In the genomic region with DNA sequence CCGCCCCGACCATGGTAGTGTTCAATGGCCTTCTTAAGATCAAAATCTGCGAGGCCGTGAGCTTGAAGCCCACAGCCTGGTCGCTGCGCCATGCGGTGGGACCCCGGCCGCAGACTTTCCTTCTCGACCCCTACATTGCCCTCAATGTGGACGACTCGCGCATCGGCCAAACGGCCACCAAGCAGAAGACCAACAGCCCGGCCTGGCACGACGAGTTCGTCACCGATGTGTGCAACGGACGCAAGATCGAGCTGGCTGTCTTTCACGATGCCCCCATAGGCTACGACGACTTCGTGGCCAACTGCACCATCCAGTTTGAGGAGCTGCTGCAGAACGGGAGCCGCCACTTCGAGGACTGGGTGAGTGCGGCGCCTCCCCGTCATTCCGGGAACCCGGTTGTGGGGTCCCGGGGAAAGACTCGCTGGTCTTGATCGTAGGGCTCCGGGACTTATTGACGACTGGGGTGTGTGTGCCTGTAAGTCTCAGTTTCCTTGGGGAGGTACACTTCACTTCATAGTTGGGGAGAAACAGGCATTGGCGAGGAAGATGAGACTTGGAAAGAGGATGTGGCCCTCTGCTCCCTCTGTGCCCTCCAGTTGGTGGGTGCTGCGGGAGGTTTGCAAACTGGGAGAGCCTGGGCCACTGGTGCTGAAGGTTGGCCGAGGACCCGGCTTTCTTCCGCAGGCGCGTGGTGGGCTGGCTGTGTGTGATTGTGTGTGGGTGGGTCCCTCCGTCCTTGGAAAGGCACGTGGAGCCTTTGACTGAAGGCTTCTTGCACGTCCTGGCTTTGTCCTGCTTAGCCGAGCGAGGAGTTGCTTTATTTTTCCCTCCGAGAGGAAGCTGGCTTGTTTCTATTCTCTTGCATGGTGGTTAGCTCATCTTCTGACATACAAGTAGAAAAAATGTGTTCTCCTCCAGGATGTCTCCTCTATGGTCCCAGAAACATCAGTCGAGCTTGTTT, we compare ENCODE assay signal across 8 cellular contexts. TPM values are rescaled to one million over a fixed set of nuclear protein-coding genes. Genes with fewer than 3 reads are reported as not detected.
DNase-seq lines count a peak whose midpoint lies in the region; ATAC-seq and TF ChIP-seq lines count a peak whose summit lies in the region.

No MANE protein-coding gene starts in this region.

- no peak for TF ChIP-seq CTCF in natural killer cell (IDR thresholded peaks at IDR 0.05)

- peaks cover 28 to 35% of the 10 kb centered on the region in 2 donors for H3K4me1 Mint-ChIP-seq in natural killer cell

- peak overlapping the region; percentile 76 to 77 for H3K27ac Mint-ChIP-seq in natural killer cell

- H3K4me3 ChIP-seq in urinary bladder (ENCODE audit: low read depth, low read length), result peak overlapping the region; percentile 86

- intact Hi-C loops in natural killer cell (cut with micrococcal nuclease), result no loop called here

- peak overlapping the region; percentile 87 for H3K4me3 Mint-ChIP-seq in natural killer cell

- TF ChIP-seq POLR2A in erythroblast (IDR thresholded peaks at IDR 0.05; ENCODE audit: low read length), result no peak

- H3K9me3 Mint-ChIP-seq in natural killer cell, result no peaks in the 10 kb centered on the region

- H3K27ac ChIP-seq in urinary bladder (ENCODE audit: low read depth), result no peak overlapping the region

- WGBS in urinary bladder, result under 1% methylated on average over 54 of the region's 54 CpGs

- H3K36me3 Mint-ChIP-seq in natural killer cell, result no peaks in the 10 kb centered on the region

- H3K36me3 ChIP-seq in urinary bladder (ENCODE audit: insufficient read depth), result no peaks in the 10 kb centered on the region

- no peak for ATAC-seq in natural killer cell
- no peak for ATAC-seq in HG02885 (IDR thresholded peaks at IDR 0.05; ENCODE audit: poor library complexity, unreplicated experiment)

- H3K4me1 ChIP-seq in urinary bladder (ENCODE audit: insufficient read depth), result no peaks in the 10 kb centered on the region

- peak; percentile 68 for DNase-seq in EH (ENCODE audit: low read depth)
- peak; percentile 34 for DNase-seq in NCI-H345 (lab: John Stamatoyannopoulos, UW)
- peak; percentile 50 for DNase-seq in activated T-cell treated with anti-CD3 and anti-CD28 coated beads, Interleukin-2, amount 50 U/mL, for 1 hour
- peak; percentile 52 for DNase-seq in fibroblast of gingiva (ENCODE audit: low read depth)
- peak; percentile 24 for DNase-seq in natural killer cell
- DNase-seq in erythroblast (lab: John Stamatoyannopoulos, UW), result no peak

- H3K27me3 Mint-ChIP-seq in natural killer cell (ENCODE audit: low read depth in 2 of 2), result no peaks in the 10 kb centered on the region

RNA-seq across cellular contexts. Expression of a gene that starts 0.9 kb away (rescaled TPM):
- total RNA-seq in natural killer cell (10 to 100 TPM; 35.2 to 42.1 (median 38.6) TPM), urinary bladder (29.7 TPM)
- 9.9 TPM for polyA plus RNA-seq in urinary bladder

RNA-seq across cellular contexts. Expression of a gene that starts 41.3 kb away (rescaled TPM):
- total RNA-seq in natural killer cell (10 to 100 TPM; 34.5 to 40.0 (median 38.8) TPM), urinary bladder (48.3 TPM)
- 7.2 TPM for polyA plus RNA-seq in urinary bladder

Comparison
In these comparisons a context has a peak if more than half of its experiments do, and no peak if none do; other contexts are left out.
1. DNase-seq: peak in EH (single experiment), NCI-H345 (single experiment), activated T-cell treated with anti-CD3 and anti-CD28 coated beads, Interleukin-2, amount 50 U/mL, for 1 hour (single experiment), fibroblast of gingiva (single experiment) and natural killer cell (single experiment); none in erythroblast (0 of 2).